In genomic region chr11:65315204-65315865, GRCh38 we compare ENCODE assay signal across 8 cellular contexts. TPM values are rescaled to one million over a fixed set of nuclear protein-coding genes. Genes with fewer than 3 reads are reported as not detected.
DNase-seq lines count a peak whose midpoint lies in the region; ATAC-seq and TF ChIP-seq lines count a peak whose summit lies in the region.

No MANE protein-coding gene starts in this region.

- peak overlapping the region; percentile 87 for H3K4me3 ChIP-seq in GM12865 (ENCODE audit: low read depth, low read length)
- peak overlapping the region; percentile 92 for H3K4me3 ChIP-seq in HUES6 (ENCODE audit: low read depth, low read length)
- H3K4me3 ChIP-seq in Panc1 (ENCODE audit: low read depth in 2 of 2, low read length in 2 of 2), result peak overlapping the region; percentile 74 to 75
- H3K4me3 ChIP-seq in muscle layer of duodenum (ENCODE audit: low read depth in 1 of 2, low read length in 2 of 2), result peak overlapping the region; percentile 85 to 93

- in situ Hi-C loops in Panc1 (cut with HindIII; ENCODE audit: low pct_unique_long_range_greater_than_20kb, low sequenced_read_pairs), result no loop called here

- no TSS peak for BruUV-seq in Panc1 (replicated peaks; lab: Mats Ljungman, UMichigan)

- ATAC-seq in Panc1 (peak; percentile 75), esophagus mucosa (peak; percentile 48), GM19351 (IDR thresholded peaks at IDR 0.05; ENCODE audit: unreplicated experiment) (no peak)

- H3K36me3 ChIP-seq in HUES6 (ENCODE audit: control insufficient read depth, insufficient read depth, low read length) (peaks cover under 1% of the 10 kb centered on the region; the same call in 1 of the 2 replicates), Panc1 (ENCODE audit: control insufficient read depth, insufficient read depth, low read length) (no peaks in the 10 kb centered on the region; the same call in 1 of the 2 replicates), muscle layer of duodenum (ENCODE audit: control insufficient read depth in 1 of 2, insufficient read depth in 2 of 2, low read length in 2 of 2) (peaks cover 0 to 5% of the 10 kb centered on the region in 2 donors)

- H3K4me1 ChIP-seq in HUES6 (ENCODE audit: control insufficient read depth, insufficient read depth, low read length) (peaks cover 28% of the 10 kb centered on the region), Panc1 (ENCODE audit: control insufficient read depth, insufficient read depth, low read length) (peaks cover 22% of the 10 kb centered on the region), muscle layer of duodenum (ENCODE audit: control insufficient read depth in 1 of 2, insufficient read depth in 2 of 2, low read length in 2 of 2) (peaks cover 9 to 41% of the 10 kb centered on the region in 2 donors)

- POLR2A ChIA-PET in Panc1 (lab: Charles Lee), result interaction anchor here (0.6 to 1.2 kb wide), 3 partner anchors 12 to 184 kb away, joined by 3 to 21 read pairs (median 9); partner anchors contain the start of gene MALAT1

- intact Hi-C loops in Panc1 (cut with micrococcal nuclease; ENCODE audit: unreplicated experiment), result loop anchor here (10.0 kb wide), 1 partner anchor 91 kb away; no protein-coding TSS in a partner anchor

- TF ChIP-seq CTCF in GM12865 (IDR thresholded peaks at IDR 0.05; ENCODE audit: insufficient read depth, low read depth, low read length, missing control alignments) (peak; percentile 96), Panc1 (IDR thresholded peaks at IDR 0.05) (peak; percentile 100)

- DNase-seq in GM12865 (ENCODE audit: low read depth) (peak; percentile 77), Panc1 (ENCODE audit: low read depth, low spot score) (no peak)
- DNase-seq in activated T-cell treated with anti-CD3 and anti-CD28 coated beads, Interleukin-2, amount 50 U/mL, for 48 hours, result peak; percentile 89 to 90
- peak; percentile 64 to 73 for DNase-seq in stimulated activated CD8-positive, alpha-beta memory T cell treated with anti-CD3 and anti-CD28 coated beads, Interleukin-7, amount 100 ng/mL, for 4 hours (ENCODE audit: low read depth in 2 of 2)

- H3K27me3 ChIP-seq in HUES6 (ENCODE audit: control insufficient read depth, insufficient read depth, low read length) (peaks cover 26% of the 10 kb centered on the region), Panc1 (ENCODE audit: control insufficient read depth, insufficient read depth, low read length) (no peaks in the 10 kb centered on the region), muscle layer of duodenum (ENCODE audit: low read depth, low read length) (no peaks in the 10 kb centered on the region)

- H3K9ac ChIP-seq in HUES6 (ENCODE audit: low read length), result peak overlapping the region; percentile 63

- CTCF ChIA-PET in Panc1 (lab: Charles Lee), result interaction anchor here (0.7 to 4.6 kb wide), 11 partner anchors 11 to 90 kb away, joined by 3 to 177 read pairs (median 5); partner anchors contain the start of gene DPF2

- H3K27ac ChIP-seq in HUES6 (ENCODE audit: low read depth, low read length), result peak overlapping the region; percentile 61; the same call in 1 of the 2 replicates
- H3K27ac ChIP-seq in Panc1 (ENCODE audit: low read length), result peak overlapping the region; percentile 67
- H3K27ac ChIP-seq in muscle layer of duodenum (ENCODE audit: low read length), result peak overlapping the region; percentile 87

- no peaks in the 10 kb centered on the region for H3K9me3 ChIP-seq in HUES6 (ENCODE audit: control insufficient read depth, insufficient read depth, low read depth, low read length)
- H3K9me3 ChIP-seq in Panc1 (ENCODE audit: control insufficient read depth, insufficient read depth, low read depth, low read length), result no peaks in the 10 kb centered on the region
- no peaks in the 10 kb centered on the region for H3K9me3 ChIP-seq in muscle layer of duodenum (ENCODE audit: control insufficient read depth in 1 of 2, low read length in 2 of 2)

RNA-seq across cellular contexts. Expression of gene CDC42EP2, which starts 0.7 kb away (rescaled TPM):
- 8.1 TPM for total RNA-seq in Panc1 (2021; ENCODE audit: unreplicated experiment)
- 8.7 TPM for polyA plus RNA-seq in Panc1 (2012; ENCODE audit: insufficient read length)
- 0.92 TPM for total RNA-seq in esophagus mucosa

RNA-seq across cellular contexts. Expression of gene DPF2, which starts 18.3 kb away (rescaled TPM):
- total RNA-seq in Panc1 (2021; ENCODE audit: unreplicated experiment) (97.0 TPM), esophagus mucosa (30.4 TPM)
- polyA plus RNA-seq in Panc1 (2012; ENCODE audit: insufficient read length), result 58.8 TPM

RNA-seq across cellular contexts. Expression of gene TIGD3, which starts 39.2 kb away (rescaled TPM):
- total RNA-seq in Panc1 (2021; ENCODE audit: unreplicated experiment) (2.4 TPM), esophagus mucosa (0.16 TPM)
- 1.6 TPM for polyA plus RNA-seq in Panc1 (2012; ENCODE audit: insufficient read length)

RNA-seq across cellular contexts. Expression of gene POLA2, which starts 53.6 kb away (rescaled TPM):
- 39.0 TPM for total RNA-seq in Panc1 (2021; ENCODE audit: unreplicated experiment)
- 31.1 TPM for polyA plus RNA-seq in Panc1 (2012; ENCODE audit: insufficient read length)
- total RNA-seq in esophagus mucosa, result 11.2 TPM
